In the genomic region with DNA sequence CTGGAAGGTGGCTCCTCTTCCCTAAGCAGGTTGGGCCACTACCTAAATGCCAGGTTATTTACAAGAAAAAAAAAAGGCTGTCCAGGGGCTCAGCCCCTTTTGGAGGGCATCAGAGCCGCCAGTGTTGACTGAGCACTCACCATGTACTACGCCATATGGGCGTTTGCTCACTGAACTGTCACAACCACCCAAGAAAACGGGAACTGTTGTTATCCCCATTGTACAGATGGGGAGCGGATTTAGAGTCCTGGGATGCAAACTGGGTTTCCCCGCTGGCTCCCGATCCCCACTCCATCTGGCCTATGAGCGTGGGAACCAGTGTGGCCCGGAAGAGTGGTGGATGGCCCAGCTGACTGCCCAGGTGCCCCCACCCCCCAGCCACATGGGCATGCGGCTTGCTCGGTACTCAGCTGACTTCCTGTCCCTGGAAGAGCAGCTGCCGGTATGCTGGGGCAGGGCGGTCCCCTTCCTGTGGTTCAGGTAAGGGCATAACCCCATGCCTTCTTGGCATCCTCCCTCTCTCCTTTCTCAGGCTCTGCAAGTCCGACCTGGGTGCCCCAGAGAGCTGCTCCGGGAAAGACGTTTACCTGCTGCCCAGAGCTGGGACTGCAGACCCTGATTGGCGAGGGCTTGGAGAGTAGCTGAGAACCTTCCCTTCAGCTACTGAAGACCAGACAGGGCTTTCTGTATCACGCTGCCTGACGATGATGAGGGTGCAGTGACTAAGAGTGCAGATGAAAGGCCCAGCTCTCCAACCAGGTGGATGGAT, we compare ENCODE assay signal across 8 cellular contexts. TPM values are rescaled to one million over a fixed set of nuclear protein-coding genes. Genes with fewer than 3 reads are reported as not detected.
DNase-seq lines count a peak whose midpoint lies in the region; ATAC-seq and TF ChIP-seq lines count a peak whose summit lies in the region.

No MANE protein-coding gene starts in this region.

- no peaks in the 10 kb centered on the region for H3K9me3 Mint-ChIP-seq in T-helper 1 cell treated with Interleukin-12 subunit alpha and Interleukin-12 subunit beta and Interleukin-4 antibody, amounts not matched to agents 30 μg/mL and 1 μg/mL, for 36 hours
- no peaks in the 10 kb centered on the region for H3K9me3 Mint-ChIP-seq in brain
- no peaks in the 10 kb centered on the region for H3K9me3 Mint-ChIP-seq in natural killer cell

- peak overlapping the region; percentile 90 for H3K27ac ChIP-seq in vagina

- H3K27me3 ChIP-seq in vagina: no peaks in the 10 kb centered on the region

- H3K4me1 ChIP-seq in vagina: peaks cover 33% of the 10 kb centered on the region

- DNase-seq in natural killer cell (peak; percentile 53), vagina (ENCODE audit: extremely low spot score in 2 of 2) (no peak), COLO829 (ENCODE audit: low spot score) (no peak)

- no peak for TF ChIP-seq CTCF in brain (conservative IDR thresholded peaks at IDR 0.05)
- TF ChIP-seq CTCF in natural killer cell (IDR thresholded peaks at IDR 0.05): no peak
- TF ChIP-seq CTCF in vagina (IDR thresholded peaks at IDR 0.05): no peak

- no peaks in the 10 kb centered on the region for H3K36me3 Mint-ChIP-seq in T-helper 1 cell treated with Interleukin-12 subunit alpha and Interleukin-12 subunit beta and Interleukin-4 antibody, amounts not matched to agents 30 μg/mL and 1 μg/mL, for 36 hours (ENCODE audit: low read depth)
- H3K36me3 Mint-ChIP-seq in brain (no peaks in the 10 kb centered on the region), natural killer cell (no peaks in the 10 kb centered on the region)

- ATAC-seq in HG02678 (IDR thresholded peaks at IDR 0.05; ENCODE audit: unreplicated experiment) (peak; percentile 54), natural killer cell (peak; percentile 66 to 77 (median 77)), GM18873 (IDR thresholded peaks at IDR 0.05; ENCODE audit: low FRiP score, unreplicated experiment) (no peak), HG03571 (IDR thresholded peaks at IDR 0.05; ENCODE audit: unreplicated experiment) (no peak)

- peaks cover 12% of the 10 kb centered on the region for H3K27me3 Mint-ChIP-seq in T-helper 1 cell treated with Interleukin-12 subunit alpha and Interleukin-12 subunit beta and Interleukin-4 antibody, amounts not matched to agents 30 μg/mL and 1 μg/mL, for 36 hours (ENCODE audit: low read depth)
- H3K27me3 Mint-ChIP-seq in brain: peaks cover 24% of the 10 kb centered on the region
- H3K27me3 Mint-ChIP-seq in natural killer cell (ENCODE audit: low read depth in 2 of 2): peaks cover 0 to 2% of the 10 kb centered on the region in 2 donors

- H3K27ac Mint-ChIP-seq in T-helper 1 cell treated with Interleukin-12 subunit alpha and Interleukin-12 subunit beta and Interleukin-4 antibody, amounts not matched to agents 30 μg/mL and 1 μg/mL, for 36 hours: peak overlapping the region; percentile 89
- H3K27ac Mint-ChIP-seq in brain: peak overlapping the region in 4 of 5 experiments; percentile 56 to 97 (median 90)
- peak overlapping the region; percentile 82 to 88 for H3K27ac Mint-ChIP-seq in natural killer cell

- TF ChIP-seq POLR2A in vagina (IDR thresholded peaks at IDR 0.05): no peak

- intact Hi-C loops in natural killer cell (cut with micrococcal nuclease): loop anchor here (2.0 kb wide), 1 partner anchor 17 kb away; the partner anchor contains the start of gene SOCS3
- intact Hi-C loops in vagina (cut with DNase I): no loop called here

- no peaks in the 10 kb centered on the region for H3K36me3 ChIP-seq in vagina

- H3K4me3 ChIP-seq in vagina: no peak overlapping the region

- H3K4me3 Mint-ChIP-seq in T-helper 1 cell treated with Interleukin-12 subunit alpha and Interleukin-12 subunit beta and Interleukin-4 antibody, amounts not matched to agents 30 μg/mL and 1 μg/mL, for 36 hours: peak overlapping the region; percentile 62
- H3K4me3 Mint-ChIP-seq in brain (peak overlapping the region in 1 of 5 experiments; percentile 31), natural killer cell (peak overlapping the region; percentile 75)

- H3K9me3 ChIP-seq in vagina: no peaks in the 10 kb centered on the region

- H3K4me1 Mint-ChIP-seq in T-helper 1 cell treated with Interleukin-12 subunit alpha and Interleukin-12 subunit beta and Interleukin-4 antibody, amounts not matched to agents 30 μg/mL and 1 μg/mL, for 36 hours (ENCODE audit: low read depth): peaks cover 60% of the 10 kb centered on the region
- H3K4me1 Mint-ChIP-seq in brain (peaks cover 37% of the 10 kb centered on the region), natural killer cell (peaks cover 23 to 51% of the 10 kb centered on the region in 2 donors)

RNA-seq across cellular contexts. Expression of gene SOCS3, which starts 16.3 kb away (rescaled TPM):
- polyA plus RNA-seq in brain (ENCODE audit: insufficient read depth, low read depth, low replicate concordance): 11.3 TPM
- 10 to 100 TPM; 39.0 to 47.9 (median 43.6) TPM for total RNA-seq in natural killer cell
- total RNA-seq in vagina: 173 TPM

RNA-seq across cellular contexts. Expression of gene PGS1, which starts 34.8 kb away (rescaled TPM):
- polyA plus RNA-seq in brain (ENCODE audit: insufficient read depth, low read depth, low replicate concordance): 33.6 TPM
- 10 to 100 TPM; 47.9 to 53.6 (median 48.3) TPM for total RNA-seq in natural killer cell
- total RNA-seq in vagina: 35.6 TPM

Comparison
In these comparisons a context has a peak if more than half of its experiments do, and no peak if none do; other contexts are left out.
1. ATAC-seq: peak in HG02678 (single experiment) and natural killer cell (3 of 3); none in GM18873 (single experiment) and HG03571 (single experiment).
2. Peak in every context shown above with its lines, with median percentiles within 50 percentile points of each other: H3K27ac Mint-ChIP-seq.